In the genomic region with DNA sequence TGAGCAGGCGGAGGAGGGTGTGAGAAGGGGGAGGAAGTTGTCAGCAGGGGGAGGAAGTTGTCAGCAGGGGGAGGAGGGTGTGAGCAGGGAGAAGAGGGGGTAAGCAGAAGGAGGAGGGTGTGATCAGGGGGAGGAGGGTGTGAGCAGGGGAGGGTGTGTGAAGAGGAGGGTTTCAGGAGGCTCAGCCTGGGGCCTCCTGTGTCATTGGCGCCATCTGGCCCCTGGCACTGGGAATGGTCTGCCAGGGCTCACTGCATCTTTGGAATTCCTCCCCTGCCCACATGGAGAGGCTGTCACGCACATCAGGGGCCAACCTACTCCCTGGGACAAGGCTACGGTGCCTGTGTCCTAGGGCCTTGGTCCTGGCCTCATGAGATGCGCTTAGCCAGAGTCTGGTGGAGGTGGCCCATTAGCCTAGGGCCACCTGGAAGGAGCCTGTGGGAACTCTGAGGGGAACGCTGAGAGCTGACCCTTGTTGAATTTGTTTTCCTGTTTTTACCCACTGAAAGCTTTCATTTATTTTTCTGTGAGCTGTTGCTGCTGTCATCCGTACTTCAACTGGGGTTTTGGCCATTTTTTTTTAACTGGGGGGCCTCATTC, we compare ENCODE assay signal across 8 cellular contexts. TPM values are rescaled to one million over a fixed set of nuclear protein-coding genes. Genes with fewer than 3 reads are reported as not detected.
DNase-seq lines count a peak whose midpoint lies in the region; ATAC-seq, FAIRE-seq and TF ChIP-seq lines count a peak whose summit lies in the region.

No MANE protein-coding gene starts in this region.

- no peaks in the 10 kb centered on the region for H3K4me1 Mint-ChIP-seq in Calu3 (ENCODE audit: low read depth, unreplicated experiment)
- H3K4me1 Mint-ChIP-seq in natural killer cell treated with Interleukin-12 subunit alpha and Interleukin-12 subunit beta and Interleukin-15 and Interleukin-18, amount 100 ng/mL, for 72 hours (ENCODE audit: low read depth in 2 of 2): peaks cover 6 to 17% of the 10 kb centered on the region in 2 donors
- H3K4me1 Mint-ChIP-seq in T-helper 2 cell treated with Interferon-gamma antibody and Interleukin-4, amounts not matched to agents 5 μg/mL and 100 μg/mL, for 36 hours (ENCODE audit: low read depth): peaks cover 8% of the 10 kb centered on the region

- no peak overlapping the region for H3K4me3 ChIP-seq in OCI-LY3 (ENCODE audit: low read length)
- H3K4me3 ChIP-seq in colonic mucosa: no peak overlapping the region

- TF ChIP-seq POLR2A in H54 (IDR thresholded peaks at IDR 0.05; ENCODE audit: low read depth, low read length): no peak

- peak; percentile 22 to 48 for ATAC-seq in natural killer cell treated with Interleukin-12 subunit alpha and Interleukin-12 subunit beta and Interleukin-15 and Interleukin-18, amount 100 ng/mL, for 72 hours
- ATAC-seq in GM21526 (IDR thresholded peaks at IDR 0.05; ENCODE audit: low FRiP score, unreplicated experiment): no peak

- BruUV-seq in Calu3 (replicated peaks; lab: Mats Ljungman, UMichigan): no TSS peak

- H3K9me3 ChIP-seq in OCI-LY3 (ENCODE audit: insufficient read depth, low read length) (no peaks in the 10 kb centered on the region), colonic mucosa (no peaks in the 10 kb centered on the region)

- H2AFZ ChIP-seq in OCI-LY3 (ENCODE audit: low read depth, low read length): no peak overlapping the region

- H3K27me3 ChIP-seq in OCI-LY3 (ENCODE audit: low read depth, low read length): no peaks in the 10 kb centered on the region
- no peaks in the 10 kb centered on the region for H3K27me3 ChIP-seq in colonic mucosa

- H3K4me1 ChIP-seq in OCI-LY3 (ENCODE audit: low read length) (peaks cover 19% of the 10 kb centered on the region), colonic mucosa (peaks cover 3% of the 10 kb centered on the region)

- no peak overlapping the region for H3K27ac Mint-ChIP-seq in Calu3 (ENCODE audit: unreplicated experiment)
- H3K27ac Mint-ChIP-seq in natural killer cell treated with Interleukin-12 subunit alpha and Interleukin-12 subunit beta and Interleukin-15 and Interleukin-18, amount 100 ng/mL, for 72 hours: peak overlapping the region in 1 of 2 donors; percentile 64
- H3K27ac Mint-ChIP-seq in T-helper 2 cell treated with Interferon-gamma antibody and Interleukin-4, amounts not matched to agents 5 μg/mL and 100 μg/mL, for 36 hours: no peak overlapping the region

- H4K20me1 ChIP-seq in OCI-LY3 (ENCODE audit: insufficient read depth, low read length): no peaks in the 10 kb centered on the region

- H3K4me3 Mint-ChIP-seq in Calu3 (ENCODE audit: low read depth, unreplicated experiment): no peak overlapping the region
- no peak overlapping the region for H3K4me3 Mint-ChIP-seq in natural killer cell treated with Interleukin-12 subunit alpha and Interleukin-12 subunit beta and Interleukin-15 and Interleukin-18, amount 100 ng/mL, for 72 hours
- no peak overlapping the region for H3K4me3 Mint-ChIP-seq in T-helper 2 cell treated with Interferon-gamma antibody and Interleukin-4, amounts not matched to agents 5 μg/mL and 100 μg/mL, for 36 hours

- no peak overlapping the region for H3K9ac ChIP-seq in OCI-LY3 (ENCODE audit: low read length)
- H3K9ac ChIP-seq in colonic mucosa (ENCODE audit: low read depth in 2 of 2, low read length in 2 of 2): no peak overlapping the region

- FAIRE-seq in H54 (lab: Jason Lieb, UNC): no peak

- peaks cover 85% of the 10 kb centered on the region for H3K27me3 Mint-ChIP-seq in Calu3 (ENCODE audit: unreplicated experiment)
- H3K27me3 Mint-ChIP-seq in natural killer cell treated with Interleukin-12 subunit alpha and Interleukin-12 subunit beta and Interleukin-15 and Interleukin-18, amount 100 ng/mL, for 72 hours: peaks cover 0 to 8% of the 10 kb centered on the region in 2 donors
- peaks cover 21% of the 10 kb centered on the region for H3K27me3 Mint-ChIP-seq in T-helper 2 cell treated with Interferon-gamma antibody and Interleukin-4, amounts not matched to agents 5 μg/mL and 100 μg/mL, for 36 hours (ENCODE audit: low read depth)

- H3K36me3 ChIP-seq in OCI-LY3 (replicated peaks; ENCODE audit: low read depth, low read length) (no peaks in the 10 kb centered on the region), colonic mucosa (no peaks in the 10 kb centered on the region)

- H3K27ac ChIP-seq in OCI-LY3 (ENCODE audit: low read length) (no peak overlapping the region), colonic mucosa (no peak overlapping the region)

- intact Hi-C loops in Calu3 (cut with micrococcal nuclease; ENCODE audit: unreplicated experiment): loop anchor here (2.0 kb wide), 1 partner anchor 67 kb away; no protein-coding TSS in a partner anchor
- intact Hi-C loops in colonic mucosa (cut with DNase I): no loop called here

- CTCF ChIA-PET in Calu3 (lab: Charles Lee): interaction anchor here (0.6 to 1.7 kb wide), 3 partner anchors 50 to 67 kb away, joined by 3 to 15 read pairs (median 3); no protein-coding TSS in a partner anchor

- H3K9me3 Mint-ChIP-seq in Calu3 (ENCODE audit: low read depth, unreplicated experiment): no peaks in the 10 kb centered on the region
- no peaks in the 10 kb centered on the region for H3K9me3 Mint-ChIP-seq in natural killer cell treated with Interleukin-12 subunit alpha and Interleukin-12 subunit beta and Interleukin-15 and Interleukin-18, amount 100 ng/mL, for 72 hours
- H3K9me3 Mint-ChIP-seq in T-helper 2 cell treated with Interferon-gamma antibody and Interleukin-4, amounts not matched to agents 5 μg/mL and 100 μg/mL, for 36 hours: no peaks in the 10 kb centered on the region

- no peak overlapping the region for H3K4me2 ChIP-seq in OCI-LY3 (ENCODE audit: low read length)

- no peaks in the 10 kb centered on the region for H3K79me2 ChIP-seq in OCI-LY3 (ENCODE audit: low read length)

- no peaks in the 10 kb centered on the region for H3K36me3 Mint-ChIP-seq in Calu3 (ENCODE audit: insufficient read depth, unreplicated experiment)
- no peaks in the 10 kb centered on the region for H3K36me3 Mint-ChIP-seq in natural killer cell treated with Interleukin-12 subunit alpha and Interleukin-12 subunit beta and Interleukin-15 and Interleukin-18, amount 100 ng/mL, for 72 hours
- H3K36me3 Mint-ChIP-seq in T-helper 2 cell treated with Interferon-gamma antibody and Interleukin-4, amounts not matched to agents 5 μg/mL and 100 μg/mL, for 36 hours (ENCODE audit: low read depth): no peaks in the 10 kb centered on the region

- DNase-seq in Calu3: peak; percentile 74
- DNase-seq in H54 (ENCODE audit: insufficient read length, low spot score): peak; percentile 93
- DNase-seq in colonic mucosa: peak; percentile 16
- no peak for DNase-seq in natural killer cell treated with Interleukin-12 subunit alpha and Interleukin-12 subunit beta and Interleukin-15 and Interleukin-18, amount 100 ng/mL, for 72 hours (ENCODE audit: low spot score)
- DNase-seq in T-helper 2 cell treated with Interferon-gamma antibody and Interleukin-4, amounts not matched to agents 5 μg/mL and 100 μg/mL, for 36 hours (ENCODE audit: low spot score): no peak
- DNase-seq in retina: no peak

- TF ChIP-seq CTCF in Calu3 (IDR thresholded peaks at IDR 0.05; ENCODE audit: unreplicated experiment) (peak; percentile 54), OCI-LY3 (IDR thresholded peaks at IDR 0.05; ENCODE audit: low read depth, low read length) (peak; percentile 26; the same call in 1 of the 2 replicates), colonic mucosa (IDR thresholded peaks at IDR 0.05) (no peak)

RNA-seq across cellular contexts. Expression of gene CAMK2B, which starts 18.0 kb away (rescaled TPM):
- total RNA-seq in Calu3 (2022) (0.12 TPM in 1 of 2 replicates, not detected in the other), colonic mucosa (under 1 TPM; 0.42 to 0.80 TPM)
- total RNA-seq in natural killer cell treated with Interleukin-12 subunit alpha and Interleukin-12 subunit beta and Interleukin-15 and Interleukin-18, amount 100 ng/mL, for 72 hours: under 1 TPM in 1 of 2 donors, not detected in 1; 0.10 TPM

Comparison
In these comparisons a context has a peak if more than half of its experiments do, and no peak if none do; other contexts are left out.
1. DNase-seq: peak in Calu3 (single experiment), H54 (single experiment) and colonic mucosa (single experiment); none in natural killer cell treated with Interleukin-12 subunit alpha and Interleukin-12 subunit beta and Interleukin-15 and Interleukin-18, amount 100 ng/mL, for 72 hours (single experiment), T-helper 2 cell treated with Interferon-gamma antibody and Interleukin-4, amounts not matched to agents 5 μg/mL and 100 μg/mL, for 36 hours (single experiment) and retina (single experiment).